In genomic region chr6:20691185-20691584, GRCh38 we compare ENCODE assay signal across 16 cellular contexts.
DNase-seq lines count a peak whose midpoint lies in the region; ATAC-seq and TF ChIP-seq lines count a peak whose summit lies in the region.
"Had no signal": no experiment of that assay in that cellular context is flagged by ENCODE, and none has a peak within 500 bp of the region (broad histone marks: within the 10 kb centered on the region; RNA-seq: fewer than 3 reads in every experiment).

No MANE protein-coding gene starts in this region.

- no peaks in the 10 kb centered on the region for H3K9me3 Mint-ChIP-seq in progenitor cell of endocrine pancreas (ENCODE audit: low read depth)
- H3K9me3 Mint-ChIP-seq: neural progenitor cell had no signal

- TF ChIP-seq CTCF in progenitor cell of endocrine pancreas (IDR thresholded peaks at IDR 0.05; ENCODE audit: unreplicated experiment), result no peak

- no peak for ATAC-seq in HG03469 (IDR thresholded peaks at IDR 0.05; ENCODE audit: unreplicated experiment)
- ATAC-seq: stimulated activated naive B cell treated with anti-CD40 and anti-IgM and Interleukin-4, amounts not matched to agents 10 μg/mL and 1 μg/mL and 100 μg/mL, for 72 hours had no signal

- peaks cover 2% of the 10 kb centered on the region for H3K36me3 Mint-ChIP-seq in progenitor cell of endocrine pancreas (ENCODE audit: insufficient read depth)
- H3K36me3 Mint-ChIP-seq: neural progenitor cell had no signal

- peaks cover 25% of the 10 kb centered on the region for H3K4me1 Mint-ChIP-seq in progenitor cell of endocrine pancreas (ENCODE audit: low read depth)

- no peaks in the 10 kb centered on the region for H3K27me3 Mint-ChIP-seq in progenitor cell of endocrine pancreas
- H3K27me3 Mint-ChIP-seq: activated CD4-positive, alpha-beta T cell treated with anti-CD3 and anti-CD28 coated beads, Interleukin-2, amount 10 ng/mL, durations not matched to agents 24 days and 14 days; B cell; stimulated activated naive B cell treated with anti-CD40 and anti-IgM and Interleukin-4, amounts not matched to agents 10 μg/mL and 1 μg/mL and 100 μg/mL, for 72 hours had no signal

- H3K27ac Mint-ChIP-seq in progenitor cell of endocrine pancreas, result peak overlapping the region; percentile 91
- H3K27ac Mint-ChIP-seq: activated CD4-positive, alpha-beta T cell treated with anti-CD3 and anti-CD28 coated beads, Interleukin-2, amount 10 ng/mL, durations not matched to agents 24 days and 14 days; B cell; neural progenitor cell; stimulated activated naive B cell treated with anti-CD40 and anti-IgM and Interleukin-4, amounts not matched to agents 10 μg/mL and 1 μg/mL and 100 μg/mL, for 72 hours had no signal

- DNase-seq in NCI-H1105 treated with DMSO at 0.1 percent for 48 hours (lab: John Stamatoyannopoulos, UW) (peak; percentile 92), NCI-H2227 (lab: John Stamatoyannopoulos, UW; ENCODE audit: unreplicated experiment) (peak; percentile 47), SHP77 (lab: John Stamatoyannopoulos, UW) (peak; percentile 67 to 79), progenitor cell of endocrine pancreas (ENCODE audit: low spot score, unreplicated experiment) (no peak), GDM1 (lab: John Stamatoyannopoulos, UW) (no peak)
- no peak for DNase-seq in activated naive CD4-positive, alpha-beta T cell (lab: John Stamatoyannopoulos, UW)
- DNase-seq: activated CD4-positive, alpha-beta T cell treated with anti-CD3 and anti-CD28 coated beads, Interleukin-2, amount 10 ng/mL, durations not matched to agents 24 days and 14 days; activated naive CD4-positive, alpha-beta T cell treated with anti-CD3 and anti-CD28 coated beads, Interleukin-2, amount 50 U/mL, for 16 hours; activated T-cell treated with anti-CD3 and anti-CD28 coated beads for 4 hours; hypothalamus; midbrain; NCI-H526; stimulated activated naive B cell treated with anti-CD40 and anti-IgM and Interleukin-4, amounts not matched to agents 10 μg/mL and 1 μg/mL and 100 μg/mL, for 72 hours had no signal

- no peak overlapping the region for H3K4me3 Mint-ChIP-seq in progenitor cell of endocrine pancreas (ENCODE audit: low read depth)
- H3K4me3 Mint-ChIP-seq: activated CD4-positive, alpha-beta T cell treated with anti-CD3 and anti-CD28 coated beads, Interleukin-2, amount 10 ng/mL, durations not matched to agents 24 days and 14 days; B cell; neural progenitor cell; stimulated activated naive B cell treated with anti-CD40 and anti-IgM and Interleukin-4, amounts not matched to agents 10 μg/mL and 1 μg/mL and 100 μg/mL, for 72 hours had no signal

Comparison
In these comparisons a context has a peak if more than half of its experiments do, and no peak if none do; other contexts are left out.
1. DNase-seq: peak in NCI-H1105 treated with DMSO at 0.1 percent for 48 hours (single experiment), NCI-H2227 (single experiment) and SHP77 (2 of 2); none in progenitor cell of endocrine pancreas (single experiment), GDM1 (single experiment) and activated naive CD4-positive, alpha-beta T cell (0 of 4).